Comparison of ENCODE assay signal across 17 cellular contexts in genomic region chr14:68286667-68287066, GRCh38.
A peak's percentile ranks its signal among the peaks of the same experiment; 100 is the strongest.
DNase-seq lines count a peak whose midpoint lies in the region; ATAC-seq and TF ChIP-seq lines count a peak whose summit lies in the region.
"Had no signal": no experiment of that assay in that cellular context is flagged by ENCODE, and none has a peak within 500 bp of the region (broad histone marks: within the 10 kb centered on the region; RNA-seq: fewer than 3 reads in every experiment).

No MANE protein-coding gene starts in this region.

- peak overlapping the region; percentile 80 to 97 (median 96) for H3K27ac Mint-ChIP-seq in nephron

- H3K36me3 Mint-ChIP-seq in nephron (ENCODE audit: low read depth), result no peaks in the 10 kb centered on the region

- no peak overlapping the region for H3K4me3 Mint-ChIP-seq in nephron

- 0 out of 2 replicates have a peak overlapping the region, but pooled peaks have one; percentile 5 for H3K27ac ChIP-seq in DOHH2 (ENCODE audit: low read depth, low read length)
- H3K27ac ChIP-seq: epithelial cell of prostate had no signal

- H3K27me3 ChIP-seq in DOHH2 (ENCODE audit: control insufficient read depth, low read length), result no peaks in the 10 kb centered on the region

- no peaks in the 10 kb centered on the region for H3K9me2 ChIP-seq in DOHH2 (replicated peaks; ENCODE audit: control insufficient read depth, low read length)

- H3K27me3 Mint-ChIP-seq in nephron (ENCODE audit: low read depth), result no peaks in the 10 kb centered on the region

- no peak for ATAC-seq in HG02884 (IDR thresholded peaks at IDR 0.05; ENCODE audit: unreplicated experiment)

- peaks cover 43% of the 10 kb centered on the region for H3F3A ChIP-seq in DOHH2 (ENCODE audit: control insufficient read depth, insufficient read depth)

- H3K9me3 Mint-ChIP-seq in nephron, result no peaks in the 10 kb centered on the region

- TF ChIP-seq CTCF in DOHH2 (IDR thresholded peaks at IDR 0.05; ENCODE audit: low read depth, low read length, poor library complexity, severe bottlenecking) (no peak), nephron (IDR thresholded peaks at IDR 0.05; ENCODE audit: unreplicated experiment in 3 of 3) (no peak)

- H3K4me1 Mint-ChIP-seq in nephron, result peaks cover 42% of the 10 kb centered on the region

- H3K4me2 ChIP-seq in DOHH2 (ENCODE audit: low read length), result peak overlapping the region; percentile 2

- H3K4me3 ChIP-seq in DOHH2 (ENCODE audit: low read length), result no peak overlapping the region

- H3K9me3 ChIP-seq in DOHH2 (ENCODE audit: control insufficient read depth, insufficient read depth, low read length), result no peaks in the 10 kb centered on the region

- H4K20me1 ChIP-seq in DOHH2 (ENCODE audit: control insufficient read depth, insufficient read depth, low read depth, low read length), result no peaks in the 10 kb centered on the region

- H3K36me3 ChIP-seq in DOHH2 (ENCODE audit: control insufficient read depth, low read length), result peaks cover 18% of the 10 kb centered on the region; the same call in 1 of the 2 replicates

- DNase-seq in NCI-H226 (peak; percentile 12), amniotic epithelial cell (ENCODE audit: low read depth) (peak; percentile 18), HT-29 (ENCODE audit: low spot score) (no peak), NCI-H2196 (lab: John Stamatoyannopoulos, UW; ENCODE audit: unreplicated experiment) (no peak)
- no peak for DNase-seq in activated CD8-positive, alpha-beta memory T cell treated with anti-CD3 and anti-CD28 coated beads for 24 hours
- DNase-seq: activated naive CD4-positive, alpha-beta T cell treated with anti-CD3 and anti-CD28 coated beads, Interleukin-2, amount 50 U/mL, for 16 hours; AML-193; head of caudate nucleus; kidney; NCI-H1694 treated with DMSO at 0.1 percent for 48 hours; SIG-M5; stimulated activated CD4-positive, alpha-beta T cell treated with anti-CD3 and anti-CD28 coated beads, Interleukin-2, amount 100 ng/mL, for 24 hours; stimulated activated CD8-positive, alpha-beta memory T cell treated with anti-CD3 and anti-CD28 coated beads, Interleukin-4, amount 100 ng/mL, for 48 hours had no signal

- H3K79me2 ChIP-seq in DOHH2 (ENCODE audit: control insufficient read depth, low read length), result peaks cover 2% of the 10 kb centered on the region

- peaks cover 75% of the 10 kb centered on the region for H3K4me1 ChIP-seq in DOHH2 (ENCODE audit: control insufficient read depth, low read length)

Comparison
In these comparisons a context has a peak if more than half of its experiments do, and no peak if none do; other contexts are left out.
1. DNase-seq: peak in NCI-H226 (single experiment) and amniotic epithelial cell (single experiment); none in HT-29 (single experiment), NCI-H2196 (single experiment) and activated CD8-positive, alpha-beta memory T cell treated with anti-CD3 and anti-CD28 coated beads for 24 hours (single experiment).